8 cellular contexts compared by ENCODE assay signal in the genomic region with DNA sequence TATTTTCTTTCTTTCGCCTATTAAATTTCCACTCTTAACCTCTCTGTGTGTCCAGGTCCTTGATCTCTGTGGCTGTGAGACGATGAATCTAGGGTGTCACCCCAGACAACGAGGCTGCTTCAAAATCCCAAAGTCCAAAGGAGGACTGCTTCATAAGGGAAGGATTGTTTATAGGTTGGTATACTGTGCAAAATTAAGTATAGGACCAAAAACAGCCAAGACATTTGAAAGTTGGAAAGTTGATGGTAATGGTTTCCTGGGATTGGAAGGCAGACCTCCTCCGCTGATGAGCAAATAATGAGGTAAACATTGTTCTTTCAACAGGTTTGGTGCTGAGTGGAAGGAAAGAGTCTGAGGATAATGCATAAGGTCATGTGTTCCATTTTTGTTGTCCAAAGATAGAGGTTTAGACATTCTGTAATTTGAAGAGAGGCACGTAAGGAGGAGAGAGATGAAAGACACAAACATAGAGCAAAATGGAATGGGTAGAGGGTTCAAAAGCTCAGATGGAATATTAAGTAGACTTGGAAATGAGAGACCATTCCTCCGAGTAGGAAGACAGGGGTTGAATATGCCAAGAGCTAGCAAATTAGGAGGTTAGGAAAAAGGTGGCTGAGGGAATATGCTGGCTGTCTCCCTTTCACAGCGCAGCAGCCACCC. TPM values are rescaled to one million over a fixed set of nuclear protein-coding genes. Genes with fewer than 3 reads are reported as not detected.
A peak's percentile ranks its signal among the peaks of the same experiment; 100 is the strongest.
DNase-seq lines count a peak whose midpoint lies in the region; ATAC-seq and TF ChIP-seq lines count a peak whose summit lies in the region.

No MANE protein-coding gene starts in this region.

- no peaks in the 10 kb centered on the region for H3K79me2 ChIP-seq in ACC112 (ENCODE audit: control insufficient read depth, insufficient read depth, low read length, unreplicated experiment)

- no peak for ATAC-seq in GM21786 (IDR thresholded peaks at IDR 0.05; ENCODE audit: unreplicated experiment)

- H3K4me3 Mint-ChIP-seq in HFFc6 (peak overlapping the region; percentile 90), mesothelial cell of epicardium (peak overlapping the region; percentile 89)

- peak overlapping the region; percentile 62 for H2AFZ ChIP-seq in ACC112 (ENCODE audit: low read length, unreplicated experiment)

- H3K36me3 ChIP-seq in ACC112 (ENCODE audit: insufficient read depth, low read length): no peaks in the 10 kb centered on the region

- H3K4me1 ChIP-seq in ACC112 (ENCODE audit: control insufficient read depth, insufficient read depth, low read length, unreplicated experiment): peaks cover 19% of the 10 kb centered on the region

- H3K27ac Mint-ChIP-seq in HFFc6 (peak overlapping the region; percentile 5; the same call in 1 of the 2 replicates), mesothelial cell of epicardium (peak overlapping the region; percentile 70)

- peaks cover 58% of the 10 kb centered on the region for H3K4me1 Mint-ChIP-seq in HFFc6 (ENCODE audit: low read depth)
- peaks cover 58% of the 10 kb centered on the region for H3K4me1 Mint-ChIP-seq in mesothelial cell of epicardium

- no peaks in the 10 kb centered on the region for H3K27me3 ChIP-seq in ACC112 (ENCODE audit: insufficient read depth, low read length)

- peaks cover 4% of the 10 kb centered on the region; the same call in 1 of the 2 replicates for H3K9me3 Mint-ChIP-seq in HFFc6
- no peaks in the 10 kb centered on the region for H3K9me3 Mint-ChIP-seq in mesothelial cell of epicardium

- TF ChIP-seq CTCF in HFFc6 (IDR thresholded peaks at IDR 0.05): no peak
- no peak for TF ChIP-seq CTCF in astrocyte of the spinal cord (IDR thresholded peaks at IDR 0.05; ENCODE audit: low read depth, low read length)
- no peak for TF ChIP-seq CTCF in mesothelial cell of epicardium (IDR thresholded peaks at IDR 0.05; ENCODE audit: unreplicated experiment)

- H3K27ac ChIP-seq in ACC112 (ENCODE audit: low read depth, low read length): no peak overlapping the region

- H3K36me3 Mint-ChIP-seq in HFFc6 (ENCODE audit: low read depth) (no peaks in the 10 kb centered on the region), mesothelial cell of epicardium (no peaks in the 10 kb centered on the region)

- peaks cover 5% of the 10 kb centered on the region for H3K27me3 Mint-ChIP-seq in HFFc6 (ENCODE audit: insufficient read depth)
- H3K27me3 Mint-ChIP-seq in mesothelial cell of epicardium (ENCODE audit: low read depth): peaks cover 4% of the 10 kb centered on the region

- H3K4me3 ChIP-seq in ACC112 (ENCODE audit: low read depth, low read length) (no peak overlapping the region; the same call in 1 of the 2 replicates), astrocyte of the spinal cord (ENCODE audit: low read depth, low read length) (peak overlapping the region; percentile 83)

- in situ Hi-C loops in astrocyte of the spinal cord (cut with HindIII; ENCODE audit: low sequenced_read_pairs): no loop called here

- DNase-seq in HFFc6: no peak
- DNase-seq in astrocyte of the spinal cord (ENCODE audit: low read depth, low spot score): no peak
- no peak for DNase-seq in mesothelial cell of epicardium (ENCODE audit: low spot score in 2 of 2, unreplicated experiment in 2 of 2)
- no peak for DNase-seq in UCSD-AML1 (lab: John Stamatoyannopoulos, UW; ENCODE audit: unreplicated experiment)
- DNase-seq in SHP77 (lab: John Stamatoyannopoulos, UW): no peak
- no peak for DNase-seq in GM19240 (ENCODE audit: insufficient read length, low spot score)

RNA-seq across cellular contexts. Expression of a gene that starts 24.8 kb away (rescaled TPM):
- total RNA-seq in HFFc6 (2021; fragmentation: NEBNext Ultra II Directional; extraction: Animal tissue kit (Norgen Biotek cat#: 25700)): under 1 TPM; 0.17 to 0.34 (median 0.21) TPM
- 2.1 to 2.6 TPM (median 2.3 TPM) in 3 replicates for total RNA-seq in mesothelial cell of epicardium

RNA-seq across cellular contexts. Expression of a gene that starts 56.5 kb away (rescaled TPM):
- total RNA-seq in HFFc6 (2021; fragmentation: NEBNext Ultra II Directional; extraction: Animal tissue kit (Norgen Biotek cat#: 25700)): 10 to 100 TPM; 35.9 to 40.6 (median 39.3) TPM
- total RNA-seq in mesothelial cell of epicardium: 75.7 to 77.0 TPM (median 76.1 TPM) in 3 replicates
